Comparison of ENCODE assay signal across 22 cellular contexts in the genomic region with DNA sequence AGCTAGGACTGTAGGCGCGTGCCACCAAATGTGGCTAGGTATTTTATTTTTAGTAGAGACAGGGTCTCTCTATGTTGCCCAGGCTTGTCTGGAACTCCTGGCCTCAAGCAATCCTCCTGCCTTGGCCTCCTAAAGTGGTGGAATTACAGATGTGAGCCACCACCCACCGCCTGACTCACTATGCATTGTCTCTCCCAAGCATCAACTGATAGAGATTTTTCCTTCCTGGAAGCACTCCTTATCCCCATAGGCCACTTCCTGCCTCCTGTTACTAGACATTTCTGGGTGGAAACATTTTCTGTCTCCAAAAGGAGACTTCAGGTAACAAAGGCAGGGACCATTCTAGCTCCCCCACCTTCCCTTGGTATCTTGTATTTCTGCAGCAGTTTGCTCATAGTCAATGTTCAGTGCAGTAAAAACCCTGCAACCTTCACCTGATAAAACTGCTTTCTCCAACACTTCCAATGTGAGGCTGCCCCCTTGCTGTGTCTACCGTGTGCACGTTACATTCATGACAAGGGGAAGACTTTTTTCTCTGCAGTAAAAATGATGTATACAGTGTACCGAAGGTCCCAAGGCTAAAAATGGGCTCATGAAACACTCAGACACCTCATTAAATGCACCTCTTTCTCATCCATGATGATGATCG.
DNase-seq lines count a peak whose midpoint lies in the region; ATAC-seq and TF ChIP-seq lines count a peak whose summit lies in the region.
"Had no signal": no experiment of that assay in that cellular context is flagged by ENCODE, and none has a peak within 500 bp of the region (broad histone marks: within the 10 kb centered on the region; RNA-seq: fewer than 3 reads in every experiment).

No MANE protein-coding gene starts in this region.

- no peaks in the 10 kb centered on the region for H3K36me3 ChIP-seq in right atrium auricular region
- no peaks in the 10 kb centered on the region for H3K36me3 ChIP-seq in Loucy (ENCODE audit: insufficient read depth, low read length)
- no peaks in the 10 kb centered on the region for H3K36me3 ChIP-seq in mucosa of descending colon (ENCODE audit: low read depth)
- H3K36me3 ChIP-seq in colonic mucosa, result no peaks in the 10 kb centered on the region
- H3K36me3 ChIP-seq: BE2C, HAP-1 had no signal

- H3K4me3 ChIP-seq in right atrium auricular region (no peak overlapping the region), Loucy (ENCODE audit: low read length, poor library complexity, severe bottlenecking) (no peak overlapping the region), choroid plexus epithelial cell (ENCODE audit: low read depth, low read length) (no peak overlapping the region), mucosa of descending colon (no peak overlapping the region), colonic mucosa (no peak overlapping the region)
- H3K4me3 ChIP-seq: GM23338, HAP-1, SK-N-MC had no signal

- H3K9me2 ChIP-seq in Loucy (replicated peaks; ENCODE audit: low read depth, low read length), result no peaks in the 10 kb centered on the region

- intact Hi-C loops in left ventricle myocardium superior (cut with micrococcal nuclease) (no loop called here), mucosa of descending colon (cut with DNase I, micrococcal nuclease) (no loop called here), colonic mucosa (cut with DNase I) (no loop called here)

- H3K27me3 ChIP-seq in right atrium auricular region (no peaks in the 10 kb centered on the region), Loucy (ENCODE audit: insufficient read depth, low read length, poor library complexity, severe bottlenecking) (no peaks in the 10 kb centered on the region), colonic mucosa (no peaks in the 10 kb centered on the region)

- ATAC-seq in left ventricle myocardium superior (no peak), mucosa of descending colon (peak; percentile 57)
- ATAC-seq: GM23338 had no signal

- H3K27ac ChIP-seq in right atrium auricular region (no peak overlapping the region), colonic mucosa (no peak overlapping the region)
- H3K27ac ChIP-seq: RWPE1, SK-N-MC had no signal

- no peak overlapping the region for H3K4me2 ChIP-seq in Loucy (ENCODE audit: low read depth, low read length, poor library complexity, severe bottlenecking)
- H3K4me2 ChIP-seq: GM23338 had no signal

- H3K4me1 ChIP-seq in right atrium auricular region (no peaks in the 10 kb centered on the region), Loucy (ENCODE audit: insufficient read depth, low read length, poor library complexity, severe bottlenecking) (no peaks in the 10 kb centered on the region), mucosa of descending colon (ENCODE audit: low read depth) (no peaks in the 10 kb centered on the region), colonic mucosa (no peaks in the 10 kb centered on the region)
- H3K4me1 ChIP-seq: BE2C, HAP-1 had no signal

- no peak overlapping the region for H2AFZ ChIP-seq in Loucy (ENCODE audit: low read length)
- H2AFZ ChIP-seq: GM23338 had no signal

- DNase-seq in right atrium auricular region (ENCODE audit: low spot score) (peak; percentile 23), left ventricle myocardium superior (no peak), choroid plexus epithelial cell (ENCODE audit: low read depth) (no peak), mucosa of descending colon (no peak), GM10266 (ENCODE audit: extremely low spot score) (no peak), colonic mucosa (no peak)
- DNase-seq in stimulated activated CD4-positive, alpha-beta T cell treated with anti-CD3 and anti-CD28 coated beads, Interleukin-2, amount 100 ng/mL, for 24 hours, result no peak
- DNase-seq: BE2C, DMS79, IMR-90, MM.1S, NCI-H1048, NCI-H1417 treated with DMSO at 0.1 percent for 48 hours, NCI-H187, NCI-H446, NCI-H526, SHP77 treated with DMSO at 0.1 percent for 48 hours had no signal

- H3K9ac ChIP-seq in Loucy (ENCODE audit: low read depth, low read length, poor library complexity, severe bottlenecking), result peak overlapping the region; percentile 5
- no peak overlapping the region for H3K9ac ChIP-seq in colonic mucosa (ENCODE audit: low read depth in 2 of 2, low read length in 2 of 2)

- no peaks in the 10 kb centered on the region for H3K79me2 ChIP-seq in Loucy (ENCODE audit: insufficient read depth, low read length)

- no peaks in the 10 kb centered on the region for H3F3A ChIP-seq in Loucy (ENCODE audit: low read depth)

- H3K9me3 ChIP-seq in right atrium auricular region (no peaks in the 10 kb centered on the region), Loucy (ENCODE audit: insufficient read depth, low read depth, low read length) (no peaks in the 10 kb centered on the region), mucosa of descending colon (no peaks in the 10 kb centered on the region), colonic mucosa (no peaks in the 10 kb centered on the region)
- H3K9me3 ChIP-seq: BE2C, HAP-1 had no signal

- no peaks in the 10 kb centered on the region for H4K20me1 ChIP-seq in Loucy (ENCODE audit: insufficient read depth, low read length, poor library complexity, severe bottlenecking)

- TF ChIP-seq CTCF in right atrium auricular region (IDR thresholded peaks at IDR 0.05) (no peak), Loucy (conservative IDR thresholded peaks at IDR 0.05; ENCODE audit: low read length) (peak; percentile 66), choroid plexus epithelial cell (conservative IDR thresholded peaks at IDR 0.05; ENCODE audit: low read depth, low read length) (peak; percentile 15), mucosa of descending colon (IDR thresholded peaks at IDR 0.05) (no peak), GM10266 (IDR thresholded peaks at IDR 0.05; ENCODE audit: control insufficient read depth, insufficient read depth, low read depth, missing control alignments) (no peak), colonic mucosa (IDR thresholded peaks at IDR 0.05) (no peak)

Comparison
In these comparisons a context has a peak if more than half of its experiments do, and no peak if none do; other contexts are left out.
1. CTCF ChIP-seq: peak in Loucy (single experiment) and choroid plexus epithelial cell (single experiment); none in right atrium auricular region (0 of 2), mucosa of descending colon (single experiment), GM10266 (single experiment) and colonic mucosa (single experiment).